In the genomic region with DNA sequence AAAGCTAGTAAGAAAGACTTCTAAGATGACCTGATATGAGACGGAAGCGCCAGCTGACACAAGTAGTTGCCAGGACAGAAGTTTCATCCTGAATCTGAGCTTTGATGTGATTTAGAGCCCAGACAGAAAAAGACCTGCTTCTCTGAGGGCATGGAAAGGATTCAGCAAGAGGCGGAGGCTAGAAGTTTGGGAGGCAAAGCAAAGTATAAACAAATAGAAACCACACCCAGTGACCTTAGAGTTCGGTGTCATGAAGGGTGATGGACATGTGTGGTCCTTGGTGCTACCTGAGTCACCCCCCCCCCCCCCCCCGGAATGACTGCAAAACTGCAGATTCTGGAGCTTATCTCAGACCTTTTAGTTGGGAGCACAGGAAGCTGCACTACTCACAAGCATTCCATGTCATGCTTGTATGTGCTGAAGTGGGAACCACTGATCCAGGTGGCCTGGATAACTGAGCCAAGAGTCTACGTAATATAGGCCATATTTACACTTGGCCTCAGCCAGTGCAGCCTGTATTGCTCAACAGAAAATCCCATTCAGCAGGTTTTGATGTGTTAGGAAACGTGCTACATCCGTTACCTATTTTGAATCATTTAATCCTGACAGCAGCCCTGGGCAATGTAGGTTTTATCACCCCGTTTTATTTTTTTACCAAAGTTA, we compare ENCODE assay signal across 16 cellular contexts.
DNase-seq lines count a peak whose midpoint lies in the region; ATAC-seq lines count a peak whose summit lies in the region.
"Had no signal": no experiment of that assay in that cellular context is flagged by ENCODE, and none has a peak within 500 bp of the region (broad histone marks: within the 10 kb centered on the region; RNA-seq: fewer than 3 reads in every experiment).

No MANE protein-coding gene starts in this region.

- H3K27ac ChIP-seq in right cardiac atrium (ENCODE audit: low read length) (no peak overlapping the region), thymus (ENCODE audit: low read depth) (peak overlapping the region; percentile 85)

- no peaks in the 10 kb centered on the region for H3K9me3 Mint-ChIP-seq in T-helper 1 cell treated with Interleukin-12 subunit alpha and Interleukin-12 subunit beta and Interleukin-4 antibody, amounts not matched to agents 30 μg/mL and 1 μg/mL, for 36 hours
- H3K9me3 Mint-ChIP-seq: activated T-helper 1 cell treated with anti-CD3 and anti-CD28 coated beads, Interleukin-12 subunit alpha, Interleukin-12 subunit beta, Interleukin-2, Interleukin-4 antibody, amounts not matched to agents 30 ng/mL and 10 ng/mL and 1 ng/mL, durations not matched to agents 14 hours and 24 hours and 36 hours; CD4-positive, alpha-beta memory T cell; stimulated activated naive CD8-positive, alpha-beta T cell treated with anti-CD3 and anti-CD28 coated beads, Interleukin-15, Interleukin-2, amounts not matched to agents 100 ng/mL and 50 ng/mL, for 24 hours had no signal

- H3K4me3 ChIP-seq in right cardiac atrium (ENCODE audit: low read length) (no peak overlapping the region), thymus (ENCODE audit: low read length) (no peak overlapping the region)
- H3K4me3 ChIP-seq: GM12878 had no signal

- peaks cover 8% of the 10 kb centered on the region for H3K36me3 ChIP-seq in thymus (ENCODE audit: control insufficient read depth, insufficient read depth)

- peaks cover 28% of the 10 kb centered on the region for H3K36me3 Mint-ChIP-seq in T-helper 1 cell treated with Interleukin-12 subunit alpha and Interleukin-12 subunit beta and Interleukin-4 antibody, amounts not matched to agents 30 μg/mL and 1 μg/mL, for 36 hours (ENCODE audit: low read depth)

- H3K9me3 ChIP-seq in right cardiac atrium (ENCODE audit: control insufficient read depth, low read length) (no peaks in the 10 kb centered on the region), thymus (ENCODE audit: control insufficient read depth) (no peaks in the 10 kb centered on the region)

- peak; percentile 44 to 68 for ATAC-seq in right cardiac atrium
- no peak for ATAC-seq in HG03520 (IDR thresholded peaks at IDR 0.05; ENCODE audit: unreplicated experiment)
- ATAC-seq: GM12878 had no signal

- no peaks in the 10 kb centered on the region for H3K4me1 ChIP-seq in right cardiac atrium (ENCODE audit: control insufficient read depth, insufficient read depth, low read length)
- peaks cover 40% of the 10 kb centered on the region for H3K4me1 ChIP-seq in thymus (ENCODE audit: control insufficient read depth, insufficient read depth, low read length)

- no peaks in the 10 kb centered on the region for H3K27me3 Mint-ChIP-seq in T-helper 1 cell treated with Interleukin-12 subunit alpha and Interleukin-12 subunit beta and Interleukin-4 antibody, amounts not matched to agents 30 μg/mL and 1 μg/mL, for 36 hours (ENCODE audit: low read depth)
- H3K27me3 Mint-ChIP-seq: CD4-positive, alpha-beta memory T cell; stimulated activated naive CD8-positive, alpha-beta T cell treated with anti-CD3 and anti-CD28 coated beads, Interleukin-15, Interleukin-2, amounts not matched to agents 100 ng/mL and 50 ng/mL, for 24 hours had no signal

- peak overlapping the region; percentile 12 for H3K27ac Mint-ChIP-seq in T-helper 1 cell treated with Interleukin-12 subunit alpha and Interleukin-12 subunit beta and Interleukin-4 antibody, amounts not matched to agents 30 μg/mL and 1 μg/mL, for 36 hours
- H3K27ac Mint-ChIP-seq: activated T-helper 1 cell treated with anti-CD3 and anti-CD28 coated beads, Interleukin-12 subunit alpha, Interleukin-12 subunit beta, Interleukin-2, Interleukin-4 antibody, amounts not matched to agents 30 ng/mL and 10 ng/mL and 1 ng/mL, durations not matched to agents 14 hours and 24 hours and 36 hours; stimulated activated naive CD8-positive, alpha-beta T cell treated with anti-CD3 and anti-CD28 coated beads, Interleukin-15, Interleukin-2, amounts not matched to agents 100 ng/mL and 50 ng/mL, for 24 hours had no signal

- intact Hi-C loops in right cardiac atrium (cut with DNase I) = no loop called here

- 84% methylated on average over 9 of the region's 9 CpGs for WGBS in right cardiac atrium
- 57% methylated on average over 9 of the region's 9 CpGs for WGBS in thymus

- no peaks in the 10 kb centered on the region for H3K27me3 ChIP-seq in right cardiac atrium (ENCODE audit: control insufficient read depth, insufficient read depth)
- no peaks in the 10 kb centered on the region for H3K27me3 ChIP-seq in thymus (ENCODE audit: control insufficient read depth, insufficient read depth)

- H3K4me3 Mint-ChIP-seq in T-helper 1 cell treated with Interleukin-12 subunit alpha and Interleukin-12 subunit beta and Interleukin-4 antibody, amounts not matched to agents 30 μg/mL and 1 μg/mL, for 36 hours = no peak overlapping the region
- H3K4me3 Mint-ChIP-seq: activated T-helper 1 cell treated with anti-CD3 and anti-CD28 coated beads, Interleukin-12 subunit alpha, Interleukin-12 subunit beta, Interleukin-2, Interleukin-4 antibody, amounts not matched to agents 30 ng/mL and 10 ng/mL and 1 ng/mL, durations not matched to agents 14 hours and 24 hours and 36 hours; CD4-positive, alpha-beta memory T cell; stimulated activated naive CD8-positive, alpha-beta T cell treated with anti-CD3 and anti-CD28 coated beads, Interleukin-15, Interleukin-2, amounts not matched to agents 100 ng/mL and 50 ng/mL, for 24 hours had no signal

- no peak for DNase-seq in T-helper 1 cell
- DNase-seq in amniotic epithelial cell (ENCODE audit: low read depth) = peak; percentile 68
- DNase-seq in right cardiac atrium = peak in 1 of 3 donors; percentile 26
- no peak for DNase-seq in superior temporal gyrus (ENCODE audit: extremely low spot score)
- no peak for DNase-seq in cerebellar nuclear complex (lab: John Stamatoyannopoulos, UW)
- DNase-seq: 8988T; activated CD4-positive, alpha-beta T cell treated with anti-CD3 and anti-CD28 coated beads, Interleukin-2, amount 50 U/mL, for 1 hour; CD4-positive, alpha-beta memory T cell; foreskin melanocyte; NCI-H2171 had no signal

- peaks cover 3% of the 10 kb centered on the region for H3K4me1 Mint-ChIP-seq in T-helper 1 cell treated with Interleukin-12 subunit alpha and Interleukin-12 subunit beta and Interleukin-4 antibody, amounts not matched to agents 30 μg/mL and 1 μg/mL, for 36 hours (ENCODE audit: low read depth)
